In the genomic region with DNA sequence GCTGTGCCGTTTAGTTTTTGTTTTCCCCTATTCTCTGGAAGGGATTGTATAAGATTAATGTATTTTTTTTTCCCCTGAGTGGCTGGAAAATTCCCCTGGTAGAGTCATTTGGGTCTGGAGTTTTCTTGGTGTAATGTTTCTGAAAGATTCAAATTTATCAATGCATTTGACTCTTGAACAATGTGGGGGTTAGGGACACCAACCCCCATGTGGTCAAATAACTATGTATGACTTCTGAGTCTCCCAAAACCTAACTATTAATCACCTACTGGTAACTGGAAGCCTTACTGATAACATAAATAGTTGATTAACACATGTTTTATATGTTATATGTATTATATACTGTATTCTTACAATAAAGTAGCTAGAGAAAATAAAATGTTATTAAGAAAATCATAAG, we compare ENCODE assay signal across 1 cellular context.
TF ChIP-seq lines count a peak whose summit lies in the region.

No MANE protein-coding gene starts in this region.

TF ChIP-seq in GM12878, 131 proteins besides CTCF, POLR2A, EP300 and RAD21 (continued from another document):
- TF ChIP-seq, protein P1, sequence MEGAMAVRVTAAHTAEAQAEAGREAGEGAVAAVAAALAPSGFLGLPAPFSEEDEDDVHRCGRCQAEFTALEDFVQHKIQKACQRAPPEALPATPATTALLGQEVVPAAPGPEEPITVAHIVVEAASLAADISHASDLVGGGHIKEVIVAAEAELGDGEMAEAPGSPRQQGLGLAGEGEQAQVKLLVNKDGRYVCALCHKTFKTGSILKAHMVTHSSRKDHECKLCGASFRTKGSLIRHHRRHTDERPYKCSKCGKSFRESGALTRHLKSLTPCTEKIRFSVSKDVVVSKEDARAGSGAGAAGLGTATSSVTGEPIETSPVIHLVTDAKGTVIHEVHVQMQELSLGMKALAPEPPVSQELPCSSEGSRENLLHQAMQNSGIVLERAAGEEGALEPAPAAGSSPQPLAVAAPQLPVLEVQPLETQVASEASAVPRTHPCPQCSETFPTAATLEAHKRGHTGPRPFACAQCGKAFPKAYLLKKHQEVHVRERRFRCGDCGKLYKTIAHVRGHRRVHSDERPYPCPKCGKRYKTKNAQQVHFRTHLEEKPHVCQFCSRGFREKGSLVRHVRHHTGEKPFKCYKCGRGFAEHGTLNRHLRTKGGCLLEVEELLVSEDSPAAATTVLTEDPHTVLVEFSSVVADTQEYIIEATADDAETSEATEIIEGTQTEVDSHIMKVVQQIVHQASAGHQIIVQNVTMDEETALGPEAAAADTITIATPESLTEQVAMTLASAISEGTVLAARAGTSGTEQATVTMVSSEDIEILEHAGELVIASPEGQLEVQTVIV (IDR thresholded peaks at IDR 0.05; ENCODE audit: borderline replicate concordance, partially characterized antibody) = no peak
- TF ChIP-seq, protein P2, sequence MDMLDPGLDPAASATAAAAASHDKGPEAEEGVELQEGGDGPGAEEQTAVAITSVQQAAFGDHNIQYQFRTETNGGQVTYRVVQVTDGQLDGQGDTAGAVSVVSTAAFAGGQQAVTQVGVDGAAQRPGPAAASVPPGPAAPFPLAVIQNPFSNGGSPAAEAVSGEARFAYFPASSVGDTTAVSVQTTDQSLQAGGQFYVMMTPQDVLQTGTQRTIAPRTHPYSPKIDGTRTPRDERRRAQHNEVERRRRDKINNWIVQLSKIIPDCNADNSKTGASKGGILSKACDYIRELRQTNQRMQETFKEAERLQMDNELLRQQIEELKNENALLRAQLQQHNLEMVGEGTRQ (IDR thresholded peaks at IDR 0.05; ENCODE audit: borderline replicate concordance, low read depth, low read length) = no peak
- TF ChIP-seq POU2F2 (IDR thresholded peaks at IDR 0.05; ENCODE audit: borderline replicate concordance, low read depth, low read length) = no peak
